13 cellular contexts compared by ENCODE assay signal in genomic region chr14:35050652-35051051, GRCh38. TPM values are rescaled to one million over a fixed set of nuclear protein-coding genes. Genes with fewer than 3 reads are reported as not detected.
DNase-seq lines count a peak whose midpoint lies in the region; ATAC-seq and TF ChIP-seq lines count a peak whose summit lies in the region.
"Had no signal": no experiment of that assay in that cellular context is flagged by ENCODE, and none has a peak within 500 bp of the region (broad histone marks: within the 10 kb centered on the region; RNA-seq: fewer than 3 reads in every experiment).

No MANE protein-coding gene starts in this region.

- H3K9me3 ChIP-seq in mesenchymal stem cell (ENCODE audit: control insufficient read depth, low read length) = no peaks in the 10 kb centered on the region
- H3K9me3 ChIP-seq: sigmoid colon had no signal

- H4K91ac ChIP-seq in mesenchymal stem cell (ENCODE audit: low read length) = no peak overlapping the region

- peaks cover 10 to 40% of the 10 kb centered on the region in 2 experiments for H3K36me3 ChIP-seq in mesenchymal stem cell (ENCODE audit: control insufficient read depth in 1 of 2, insufficient read depth in 2 of 2, low read depth in 1 of 2, low read length in 2 of 2)

- H3K4ac ChIP-seq in mesenchymal stem cell (ENCODE audit: low read depth in 1 of 2, low read length in 2 of 2) = no peak overlapping the region

- in situ Hi-C loops in Caki2 (cut with HindIII; ENCODE audit: low pct_unique_long_range_greater_than_20kb, low sequenced_read_pairs) = no loop called here

- no peak for ATAC-seq in GM19397 (IDR thresholded peaks at IDR 0.05; ENCODE audit: unreplicated experiment)
- ATAC-seq in HG02981 (IDR thresholded peaks at IDR 0.05; ENCODE audit: unreplicated experiment) = no peak
- ATAC-seq: left colon had no signal

- no peak overlapping the region for H2AFZ ChIP-seq in mesenchymal stem cell (ENCODE audit: low read depth, low read length)

- no peak overlapping the region for H4K8ac ChIP-seq in mesenchymal stem cell (ENCODE audit: low read length)

- no peak overlapping the region for H3K18ac ChIP-seq in mesenchymal stem cell (ENCODE audit: low read depth in 1 of 2, low read length in 2 of 2)

- H2AK5ac ChIP-seq in mesenchymal stem cell (ENCODE audit: low read length, severe bottlenecking) = no peak overlapping the region

- DNase-seq in Caki2 (ENCODE audit: low read depth) = peak; percentile 65
- DNase-seq in LHCN-M2 (ENCODE audit: low read depth) = peak; percentile 60
- no peak for DNase-seq in coronary artery (ENCODE audit: low spot score)
- DNase-seq in mesenchymal stem cell = peak; percentile 60
- DNase-seq in NCI-H1694 (lab: John Stamatoyannopoulos, UW) = no peak
- DNase-seq in NCI-H345 treated with DMSO at 0.1 percent for 48 hours (lab: John Stamatoyannopoulos, UW; ENCODE audit: unreplicated experiment) = no peak
- DNase-seq: activated gamma-delta T cell, left colon, NCI-H82, sigmoid colon, T-helper 9 cell had no signal

- no peak overlapping the region for H3K14ac ChIP-seq in mesenchymal stem cell (ENCODE audit: low read length in 2 of 2)

- H3K4me3 ChIP-seq in coronary artery (no peak overlapping the region), mesenchymal stem cell (ENCODE audit: insufficient read depth in 1 of 2, low read depth in 1 of 2, low read length in 2 of 2) (no peak overlapping the region)
- H3K4me3 ChIP-seq: sigmoid colon had no signal

- H3K4me1 ChIP-seq in mesenchymal stem cell (ENCODE audit: control insufficient read depth, insufficient read depth, low read depth, low read length) = peaks cover 8% of the 10 kb centered on the region

- no peaks in the 10 kb centered on the region for H3K27me3 ChIP-seq in mesenchymal stem cell (ENCODE audit: control insufficient read depth in 1 of 2, insufficient read depth in 1 of 2, low read length in 2 of 2)
- H3K27me3 ChIP-seq: sigmoid colon had no signal

- TF ChIP-seq CTCF in coronary artery (IDR thresholded peaks at IDR 0.05) = no peak

- H2BK15ac ChIP-seq in mesenchymal stem cell (ENCODE audit: low read depth, poor library complexity, severe bottlenecking) = no peak overlapping the region

- H3K23ac ChIP-seq in mesenchymal stem cell (ENCODE audit: low read length in 2 of 2) = no peak overlapping the region

- H3K9ac ChIP-seq in mesenchymal stem cell (ENCODE audit: low read length) = peak overlapping the region; percentile 56

- H3K27ac ChIP-seq in coronary artery = peak overlapping the region; percentile 46 to 62
- no peak overlapping the region for H3K27ac ChIP-seq in mesenchymal stem cell (ENCODE audit: low read length, poor library complexity, severe bottlenecking)

- no peak overlapping the region for H2BK120ac ChIP-seq in mesenchymal stem cell (ENCODE audit: low read depth, low read length)

- H3K79me1 ChIP-seq in mesenchymal stem cell (replicated peaks; ENCODE audit: low read length, poor library complexity, severe bottlenecking) = peaks cover 10% of the 10 kb centered on the region

- H3K4me2 ChIP-seq in mesenchymal stem cell (ENCODE audit: low read length, poor library complexity, severe bottlenecking) = no peak overlapping the region

- H2BK12ac ChIP-seq in mesenchymal stem cell (ENCODE audit: low read length in 2 of 2) = no peak overlapping the region

- 0% methylated on average over 1 of the region's 1 CpG for WGBS in mesenchymal stem cell

- H2BK5ac ChIP-seq in mesenchymal stem cell (ENCODE audit: low read depth, low read length, poor library complexity, severe bottlenecking) = no peak overlapping the region

RNA-seq across cellular contexts. Expression of gene FAM177A1, which starts 4.6 kb away (rescaled TPM):
- 35.7 and 42.3 TPM in 2 replicates for total RNA-seq in Caki2 (2014; rRNA removed; shearing (Covaris generic); ENCODE audit: low replicate concordance)
- total RNA-seq in LHCN-M2 (2014; rRNA removed) = 58.6 and 61.2 TPM in 2 replicates
- polyA plus RNA-seq in LHCN-M2 (2012) = 67.7 TPM
- 102 TPM for polyA plus RNA-seq in mesenchymal stem cell (2013, experiment 1 of 2)
- polyA plus RNA-seq in mesenchymal stem cell (2013, experiment 2 of 2) = 114 TPM

Comparison
In these comparisons a context has a peak if more than half of its experiments do, and no peak if none do; other contexts are left out.
1. DNase-seq: peak in Caki2 (single experiment), LHCN-M2 (single experiment) and mesenchymal stem cell (single experiment); none in coronary artery (single experiment), NCI-H1694 (single experiment) and NCI-H345 treated with DMSO at 0.1 percent for 48 hours (single experiment).